In genomic region chr15:56832125-56832524, GRCh38 we compare ENCODE assay signal across 12 cellular contexts.
A peak's percentile ranks its signal among the peaks of the same experiment; 100 is the strongest.
DNase-seq lines count a peak whose midpoint lies in the region; ATAC-seq and TF ChIP-seq lines count a peak whose summit lies in the region.
"Had no signal": no experiment of that assay in that cellular context is flagged by ENCODE, and none has a peak within 500 bp of the region (broad histone marks: within the 10 kb centered on the region; RNA-seq: fewer than 3 reads in every experiment).

No MANE protein-coding gene starts in this region.

- DNase-seq in AG10803 (ENCODE audit: low read depth) (peak; percentile 60), body of pancreas (peak; percentile 86 to 92 (median 92)), heart left ventricle (peak in 4 of 5 donors; percentile 56 to 78 (median 71)), posterior cingulate gyrus (peak; percentile 33 to 92 (median 62)), COLO829 (ENCODE audit: low spot score) (no peak), NCI-H1930 (lab: John Stamatoyannopoulos, UW) (no peak)
- DNase-seq: ACHN, brain microvascular endothelial cell, NCI-H2171 treated with DMSO at 0.1 percent for 48 hours had no signal

- H3K9me3 ChIP-seq in body of pancreas (no peaks in the 10 kb centered on the region), heart left ventricle (no peaks in the 10 kb centered on the region)
- H3K9me3 ChIP-seq: ovary had no signal

- peak; percentile 98 for ATAC-seq in body of pancreas
- peak; percentile 87 to 95 (median 94) for ATAC-seq in heart left ventricle
- ATAC-seq in HG02759 (IDR thresholded peaks at IDR 0.05; ENCODE audit: unreplicated experiment) = no peak
- ATAC-seq in HG03196 (IDR thresholded peaks at IDR 0.05; ENCODE audit: unreplicated experiment) = no peak

- 10 to 15% methylated on average over 5 of the region's 5 CpGs for WGBS in body of pancreas, 2 donors
- WGBS in heart left ventricle, 4 donors = 28 to 37% (median 32%) methylated on average over 5 of the region's 5 CpGs

- H3K4me1 ChIP-seq in body of pancreas (peaks cover 18% of the 10 kb centered on the region), heart left ventricle (peaks cover 0 to 24% (median 10%) of the 10 kb centered on the region in 12 donors)

- H3K27me3 ChIP-seq in body of pancreas (no peaks in the 10 kb centered on the region), heart left ventricle (no peaks in the 10 kb centered on the region)
- H3K27me3 ChIP-seq: brain microvascular endothelial cell, ovary had no signal

- intact Hi-C loops in body of pancreas (cut with DNase I) = no loop called here
- intact Hi-C loops in heart left ventricle (cut with DNase I) = loop anchor here in 2 of 10 donors (5.0 to 10.0 kb wide), 3 partner anchors 55 to 163 kb away; partner anchors contain the start of gene TCF12 (in 1 of the 2)
- intact Hi-C loops in posterior cingulate gyrus (cut with DNase I) = no loop called here

- H3K27ac ChIP-seq in body of pancreas (peak overlapping the region in 3 of 4 donors; percentile 31 to 63 (median 47)), heart left ventricle (peak overlapping the region in 10 of 12 donors; percentile 0 to 78 (median 45))
- H3K27ac ChIP-seq: brain microvascular endothelial cell, ovary had no signal

- H3K4me3 ChIP-seq in AG10803 (ENCODE audit: low read length) (no peak overlapping the region), body of pancreas (no peak overlapping the region), heart left ventricle (no peak overlapping the region)
- H3K4me3 ChIP-seq: ovary had no signal

- TF ChIP-seq CTCF in AG10803 (conservative IDR thresholded peaks at IDR 0.05; ENCODE audit: low read length) = no peak
- no peak for TF ChIP-seq CTCF in body of pancreas (IDR thresholded peaks at IDR 0.05)
- TF ChIP-seq CTCF in heart left ventricle (IDR thresholded peaks at IDR 0.05) = no peak

- H3K36me3 ChIP-seq in body of pancreas (replicated peaks in 1 of 2; ENCODE audit: insufficient read depth in 1 of 2, low read depth in 2 of 2) (no peaks in the 10 kb centered on the region), heart left ventricle (no peaks in the 10 kb centered on the region)
- H3K36me3 ChIP-seq: brain microvascular endothelial cell, ovary had no signal

- TF ChIP-seq POLR2A in body of pancreas (IDR thresholded peaks at IDR 0.05) = no peak
- no peak for TF ChIP-seq POLR2A in heart left ventricle (IDR thresholded peaks at IDR 0.05)

Comparison
In these comparisons a context has a peak if more than half of its experiments do, and no peak if none do; other contexts are left out.
1. DNase-seq: peak in AG10803 (single experiment), body of pancreas (4 of 4), heart left ventricle (4 of 5) and posterior cingulate gyrus (10 of 10); none in COLO829 (single experiment) and NCI-H1930 (0 of 2).
2. ATAC-seq: peak in body of pancreas (single experiment) and heart left ventricle (4 of 4); none in HG02759 (single experiment) and HG03196 (single experiment).